ENCODE assay signal across 8 cellular contexts in genomic region chr5:141814064-141814982, GRCh38.
A peak's percentile ranks its signal among the peaks of the same experiment; 100 is the strongest.
DNase-seq lines count a peak whose midpoint lies in the region; ATAC-seq, FAIRE-seq and TF ChIP-seq lines count a peak whose summit lies in the region.
"Had no signal": no experiment of that assay in that cellular context is flagged by ENCODE, and none has a peak within 500 bp of the region (broad histone marks: within the 10 kb centered on the region; RNA-seq: fewer than 3 reads in every experiment).

No MANE protein-coding gene starts in this region.

- peaks cover 12% of the 10 kb centered on the region for H3K27me3 ChIP-seq in effector memory CD4-positive, alpha-beta T cell (replicated peaks; ENCODE audit: control insufficient read depth, insufficient read depth, low read length, poor library complexity, severe bottlenecking)

- FAIRE-seq in urothelium cell line (lab: Jason Lieb, UNC), result no peak

- H3K36me3 ChIP-seq in effector memory CD4-positive, alpha-beta T cell (ENCODE audit: control insufficient read depth, insufficient read depth, low read length), result no peaks in the 10 kb centered on the region

- peaks cover 3 to 11% (median 4%) of the 10 kb centered on the region in 3 donors for H3K4me1 Mint-ChIP-seq in naive B cell

- peaks cover 44 to 73% (median 65%) of the 10 kb centered on the region in 3 donors for H3K27me3 Mint-ChIP-seq in naive B cell

- H3K4me3 Mint-ChIP-seq in naive B cell, result no peak overlapping the region
- H3K4me3 Mint-ChIP-seq: stimulated activated naive CD8-positive, alpha-beta T cell treated with anti-CD3 and anti-CD28 coated beads, Interleukin-15, Interleukin-2, amounts not matched to agents 100 ng/mL and 50 ng/mL, for 24 hours had no signal

- DNase-seq in GM10266 (ENCODE audit: extremely low spot score), result peak; percentile 63
- peak; percentile 66 for DNase-seq in activated CD4-positive, alpha-beta T cell treated with anti-CD3 and anti-CD28 coated beads for 48 hours
- peak in 2 of 3 donors; percentile 7 to 19 for DNase-seq in effector memory CD4-positive, alpha-beta T cell
- DNase-seq in naive B cell, result peak; percentile 3
- peak; percentile 37 for DNase-seq in urothelium cell line (ENCODE audit: low spot score)

- TF ChIP-seq CTCF in GM10266 (IDR thresholded peaks at IDR 0.05; ENCODE audit: control insufficient read depth, insufficient read depth, low read depth, missing control alignments), result peak; percentile 69
- peak; percentile 68 for TF ChIP-seq CTCF in LNCAP (IDR thresholded peaks at IDR 0.05)

- no peaks in the 10 kb centered on the region for H3K9me3 Mint-ChIP-seq in naive B cell
- H3K9me3 Mint-ChIP-seq: stimulated activated naive CD8-positive, alpha-beta T cell treated with anti-CD3 and anti-CD28 coated beads, Interleukin-15, Interleukin-2, amounts not matched to agents 100 ng/mL and 50 ng/mL, for 24 hours had no signal

- ATAC-seq in naive B cell (ENCODE audit: low read depth in 2 of 2) (no peak), GM21528 (IDR thresholded peaks at IDR 0.05; ENCODE audit: low FRiP score, unreplicated experiment) (no peak)

- H3K27ac ChIP-seq in effector memory CD4-positive, alpha-beta T cell (ENCODE audit: insufficient read depth, low read length, poor library complexity, severe bottlenecking), result no peak overlapping the region

- H3K9me3 ChIP-seq in effector memory CD4-positive, alpha-beta T cell (ENCODE audit: control insufficient read depth, low read length), result no peaks in the 10 kb centered on the region

- no peaks in the 10 kb centered on the region for H3K4me1 ChIP-seq in effector memory CD4-positive, alpha-beta T cell (ENCODE audit: control insufficient read depth, insufficient read depth, low read length, poor library complexity, severe bottlenecking)

- H3K4me3 ChIP-seq in effector memory CD4-positive, alpha-beta T cell (ENCODE audit: insufficient read depth, low read depth, low read length, poor library complexity, severe bottlenecking), result no peak overlapping the region

- H3K27ac Mint-ChIP-seq in naive B cell, result no peak overlapping the region
- H3K27ac Mint-ChIP-seq: stimulated activated naive CD8-positive, alpha-beta T cell treated with anti-CD3 and anti-CD28 coated beads, Interleukin-15, Interleukin-2, amounts not matched to agents 100 ng/mL and 50 ng/mL, for 24 hours had no signal

- H3K36me3 Mint-ChIP-seq in naive B cell, result no peaks in the 10 kb centered on the region

Comparison
In these comparisons a context has a peak if more than half of its experiments do, and no peak if none do; other contexts are left out.
1. DNase-seq: peak in every context shown above with its lines; median percentile 66 in activated CD4-positive, alpha-beta T cell treated with anti-CD3 and anti-CD28 coated beads for 48 hours; 63 in GM10266; 37 in urothelium cell line; 13 in effector memory CD4-positive, alpha-beta T cell; 3 in naive B cell.